ENCODE assay signal across 17 cellular contexts in genomic region chr14:82239205-82239604, GRCh38.
DNase-seq lines count a peak whose midpoint lies in the region; ATAC-seq and TF ChIP-seq lines count a peak whose summit lies in the region.
"Had no signal": no experiment of that assay in that cellular context is flagged by ENCODE, and none has a peak within 500 bp of the region (broad histone marks: within the 10 kb centered on the region; RNA-seq: fewer than 3 reads in every experiment).

No MANE protein-coding gene starts in this region.

- H3K9me3 ChIP-seq in right cardiac atrium (ENCODE audit: control insufficient read depth, low read length) (no peaks in the 10 kb centered on the region), left ventricle myocardium inferior (replicated peaks) (no peaks in the 10 kb centered on the region), hepatocyte (ENCODE audit: low read depth) (no peaks in the 10 kb centered on the region), neural progenitor cell (ENCODE audit: low read depth) (no peaks in the 10 kb centered on the region), testis (no peaks in the 10 kb centered on the region), vagina (no peaks in the 10 kb centered on the region)

- ATAC-seq in right cardiac atrium: peak; percentile 34 to 66
- ATAC-seq: HCT116 had no signal

- intact Hi-C loops in right cardiac atrium (cut with DNase I): no loop called here
- intact Hi-C loops in left ventricle myocardium inferior (cut with micrococcal nuclease): no loop called here
- intact Hi-C loops in testis (cut with DNase I; ENCODE audit: low total_unique reads): no loop called here
- intact Hi-C loops in vagina (cut with DNase I): no loop called here

- H3K9ac ChIP-seq in neural progenitor cell: no peak overlapping the region
- H3K9ac ChIP-seq: GM23248 had no signal

- H3K27ac ChIP-seq in right cardiac atrium (ENCODE audit: low read length): no peak overlapping the region
- no peak overlapping the region for H3K27ac ChIP-seq in left ventricle myocardium inferior (replicated peaks)
- no peak overlapping the region for H3K27ac ChIP-seq in hepatocyte
- no peak overlapping the region for H3K27ac ChIP-seq in neural progenitor cell
- H3K27ac ChIP-seq in testis: peak overlapping the region in 1 of 2 donors; percentile 55
- H3K27ac ChIP-seq in vagina: no peak overlapping the region
- H3K27ac ChIP-seq: GM23248 had no signal

- H3K27ac Mint-ChIP-seq in neural progenitor cell: no peak overlapping the region
- no peak overlapping the region for H3K27ac Mint-ChIP-seq in activated CD4-positive, alpha-beta memory T cell treated with anti-CD3 and anti-CD28 coated beads, Interleukin-2, amount 10 ng/mL, durations not matched to agents 7 days and 5 days
- H3K27ac Mint-ChIP-seq: CD4-positive, alpha-beta memory T cell; H9 had no signal

- H4K20me1 ChIP-seq in hepatocyte (ENCODE audit: insufficient read depth, poor library complexity, severe bottlenecking) (no peaks in the 10 kb centered on the region), neural progenitor cell (ENCODE audit: low read depth) (no peaks in the 10 kb centered on the region)

- no peak overlapping the region for H3K4me3 ChIP-seq in right cardiac atrium (ENCODE audit: low read length)
- H3K4me3 ChIP-seq in left ventricle myocardium inferior: no peak overlapping the region
- no peak overlapping the region for H3K4me3 ChIP-seq in hepatocyte
- no peak overlapping the region for H3K4me3 ChIP-seq in neural progenitor cell
- no peak overlapping the region for H3K4me3 ChIP-seq in testis
- H3K4me3 ChIP-seq in vagina: no peak overlapping the region
- H3K4me3 ChIP-seq: GM23248 had no signal

- H3K9me2 ChIP-seq in hepatocyte (replicated peaks; ENCODE audit: insufficient read depth): no peaks in the 10 kb centered on the region

- POLR2A ChIA-PET in activated CD4-positive, alpha-beta memory T cell treated with anti-CD3 and anti-CD28 coated beads, Interleukin-2, amount 10 ng/mL, durations not matched to agents 7 days and 5 days (lab: Charles Lee): no interaction called here

- no peaks in the 10 kb centered on the region for H3K36me3 ChIP-seq in left ventricle myocardium inferior
- H3K36me3 ChIP-seq in hepatocyte (replicated peaks; ENCODE audit: insufficient read depth, low read depth): no peaks in the 10 kb centered on the region
- H3K36me3 ChIP-seq in neural progenitor cell: no peaks in the 10 kb centered on the region
- H3K36me3 ChIP-seq in testis (ENCODE audit: low read depth, missing control alignments): no peaks in the 10 kb centered on the region
- H3K36me3 ChIP-seq in vagina: no peaks in the 10 kb centered on the region

- H3K9me3 Mint-ChIP-seq in neural progenitor cell: no peaks in the 10 kb centered on the region
- H3K9me3 Mint-ChIP-seq in activated CD4-positive, alpha-beta memory T cell treated with anti-CD3 and anti-CD28 coated beads, Interleukin-2, amount 10 ng/mL, durations not matched to agents 7 days and 5 days: peaks cover 10% of the 10 kb centered on the region
- H3K9me3 Mint-ChIP-seq: H9 had no signal

- in situ Hi-C loops in GM13977 (cut with MboI; ENCODE audit: low pct_unique_long_range_greater_than_20kb, low sequenced_read_pairs, unreplicated experiment): no loop called here

- H3K27me3 ChIP-seq in right cardiac atrium (ENCODE audit: control insufficient read depth, insufficient read depth) (no peaks in the 10 kb centered on the region), left ventricle myocardium inferior (ENCODE audit: low read depth) (no peaks in the 10 kb centered on the region), hepatocyte (no peaks in the 10 kb centered on the region), neural progenitor cell (no peaks in the 10 kb centered on the region), testis (no peaks in the 10 kb centered on the region), vagina (no peaks in the 10 kb centered on the region)

- TF ChIP-seq CTCF in left ventricle myocardium inferior (IDR thresholded peaks at IDR 0.05; ENCODE audit: borderline replicate concordance): no peak
- no peak for TF ChIP-seq CTCF in hepatocyte (IDR thresholded peaks at IDR 0.05; ENCODE audit: poor library complexity)
- TF ChIP-seq CTCF in neural progenitor cell (IDR thresholded peaks at IDR 0.05): no peak
- no peak for TF ChIP-seq CTCF in testis (IDR thresholded peaks at IDR 0.05)
- TF ChIP-seq CTCF in vagina (IDR thresholded peaks at IDR 0.05): no peak
- no peak for TF ChIP-seq CTCF in GM13977 (IDR thresholded peaks at IDR 0.05; ENCODE audit: extremely low read depth, insufficient read depth, missing control alignments)

- H3K4me3 Mint-ChIP-seq in neural progenitor cell: no peak overlapping the region
- H3K4me3 Mint-ChIP-seq in activated CD4-positive, alpha-beta memory T cell treated with anti-CD3 and anti-CD28 coated beads, Interleukin-2, amount 10 ng/mL, durations not matched to agents 7 days and 5 days: no peak overlapping the region
- H3K4me3 Mint-ChIP-seq: CD4-positive, alpha-beta memory T cell; H9 had no signal

- H3K4me1 Mint-ChIP-seq in neural progenitor cell: peaks cover 6% of the 10 kb centered on the region
- no peaks in the 10 kb centered on the region for H3K4me1 Mint-ChIP-seq in activated CD4-positive, alpha-beta memory T cell treated with anti-CD3 and anti-CD28 coated beads, Interleukin-2, amount 10 ng/mL, durations not matched to agents 7 days and 5 days
- H3K4me1 Mint-ChIP-seq: CD4-positive, alpha-beta memory T cell had no signal

- no peaks in the 10 kb centered on the region for H3K27me3 Mint-ChIP-seq in neural progenitor cell (ENCODE audit: insufficient read depth, low read depth)
- H3K27me3 Mint-ChIP-seq in activated CD4-positive, alpha-beta memory T cell treated with anti-CD3 and anti-CD28 coated beads, Interleukin-2, amount 10 ng/mL, durations not matched to agents 7 days and 5 days: no peaks in the 10 kb centered on the region
- H3K27me3 Mint-ChIP-seq: CD4-positive, alpha-beta memory T cell had no signal

- no peaks in the 10 kb centered on the region for H3F3A ChIP-seq in neural progenitor cell (ENCODE audit: low read depth)

- no peak for TF ChIP-seq POLR2A in testis (IDR thresholded peaks at IDR 0.05)
- no peak for TF ChIP-seq POLR2A in vagina (IDR thresholded peaks at IDR 0.05)

- H3K4me2 ChIP-seq in hepatocyte (no peak overlapping the region), neural progenitor cell (no peak overlapping the region)

- CTCF ChIA-PET in activated CD4-positive, alpha-beta memory T cell treated with anti-CD3 and anti-CD28 coated beads, Interleukin-2, amount 10 ng/mL, durations not matched to agents 7 days and 5 days (lab: Charles Lee): no interaction called here

- DNase-seq in right cardiac atrium: no peak
- no peak for DNase-seq in left ventricle myocardium inferior
- no peak for DNase-seq in hepatocyte (ENCODE audit: low spot score)
- DNase-seq in neural progenitor cell (ENCODE audit: low spot score): no peak
- peak; percentile 32 for DNase-seq in testis
- DNase-seq in activated CD4-positive, alpha-beta memory T cell treated with anti-CD3 and anti-CD28 coated beads, Interleukin-2, amount 10 ng/mL, durations not matched to agents 7 days and 5 days: no peak
- DNase-seq in vagina (ENCODE audit: extremely low spot score in 2 of 2): no peak
- DNase-seq in GM13977 (ENCODE audit: low spot score): no peak
- DNase-seq: C1 segment of cervical spinal cord; Calu3; CD4-positive, alpha-beta memory T cell; COR-L47; DMS153; DND-41; GM23248; H9 had no signal

- H3K36me3 Mint-ChIP-seq in neural progenitor cell: no peaks in the 10 kb centered on the region
- no peaks in the 10 kb centered on the region for H3K36me3 Mint-ChIP-seq in activated CD4-positive, alpha-beta memory T cell treated with anti-CD3 and anti-CD28 coated beads, Interleukin-2, amount 10 ng/mL, durations not matched to agents 7 days and 5 days (ENCODE audit: low read depth)
- H3K36me3 Mint-ChIP-seq: CD4-positive, alpha-beta memory T cell had no signal

- WGBS in right cardiac atrium: 26% methylated on average over 7 of the region's 7 CpGs
- 57% methylated on average over 7 of the region's 7 CpGs for WGBS in hepatocyte (ENCODE audit: low lambda C conversion rate, missing lambda C conversion rate)
- WGBS in testis, 2 donors: 48 to 51% methylated on average over 7 of the region's 7 CpGs

- H3K79me2 ChIP-seq in hepatocyte (no peaks in the 10 kb centered on the region), neural progenitor cell (ENCODE audit: low read depth) (no peaks in the 10 kb centered on the region)

- no peaks in the 10 kb centered on the region for H3K4me1 ChIP-seq in right cardiac atrium (ENCODE audit: control insufficient read depth, insufficient read depth, low read length)
- peaks cover 3% of the 10 kb centered on the region for H3K4me1 ChIP-seq in left ventricle myocardium inferior
- H3K4me1 ChIP-seq in hepatocyte (ENCODE audit: insufficient read depth): no peaks in the 10 kb centered on the region
- no peaks in the 10 kb centered on the region for H3K4me1 ChIP-seq in neural progenitor cell
- peaks cover 4% of the 10 kb centered on the region for H3K4me1 ChIP-seq in testis
- H3K4me1 ChIP-seq in vagina: no peaks in the 10 kb centered on the region

- H2AFZ ChIP-seq in hepatocyte (peak overlapping the region; percentile 22), neural progenitor cell (replicated peaks) (peak overlapping the region; percentile 2)
- H2AFZ ChIP-seq: GM23248 had no signal
